Comparison of ENCODE assay signal across 9 cellular contexts in the genomic region with DNA sequence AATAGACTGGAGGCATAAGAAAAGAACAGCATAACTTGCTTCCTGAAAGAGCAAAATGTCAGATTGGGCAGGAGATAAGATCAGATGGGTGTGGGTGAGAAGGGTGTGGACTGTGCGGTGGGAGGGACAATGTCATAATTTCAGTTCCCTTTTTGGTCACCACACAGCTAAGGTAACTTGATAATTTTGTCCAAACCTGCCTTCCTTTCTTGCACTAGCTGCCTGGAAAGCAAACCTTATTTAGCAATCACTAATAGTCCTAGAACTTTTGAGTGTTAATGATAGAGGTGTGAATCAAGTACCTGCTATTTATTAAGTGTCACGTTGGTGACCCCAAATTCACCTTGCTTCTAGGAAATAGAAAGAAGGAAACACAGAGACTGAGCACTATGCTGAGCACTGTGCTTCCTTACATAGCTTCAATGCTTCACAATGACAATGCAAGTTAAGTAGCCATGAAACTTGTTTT.
DNase-seq lines count a peak whose midpoint lies in the region; ATAC-seq, FAIRE-seq and TF ChIP-seq lines count a peak whose summit lies in the region.
"Had no signal": no experiment of that assay in that cellular context is flagged by ENCODE, and none has a peak within 500 bp of the region (broad histone marks: within the 10 kb centered on the region; RNA-seq: fewer than 3 reads in every experiment).

No MANE protein-coding gene starts in this region.

- no peak overlapping the region for H3K4me2 ChIP-seq in DND-41 (ENCODE audit: insufficient read depth, low read length)

- peaks cover 7% of the 10 kb centered on the region; the same call in 1 of the 2 replicates for H3K4me1 ChIP-seq in DND-41 (ENCODE audit: insufficient read depth, low read length)
- H3K4me1 ChIP-seq: pancreas had no signal

- H3K9me3 ChIP-seq in DND-41 (ENCODE audit: insufficient read depth, low read length, severe bottlenecking) = no peaks in the 10 kb centered on the region
- H3K9me3 ChIP-seq: pancreas had no signal

- FAIRE-seq in D721Med (lab: Jason Lieb, UNC) = no peak
- FAIRE-seq: pancreas had no signal

- H3K4me1 Mint-ChIP-seq in activated T-cell treated with anti-CD3 and anti-CD28 coated beads, Interleukin-2, amount 50 U/mL, for 72 hours (ENCODE audit: low read depth) = peaks cover 68% of the 10 kb centered on the region

- peaks cover 1 to 2% of the 10 kb centered on the region in 2 donors for H3K9me3 Mint-ChIP-seq in activated T-cell treated with anti-CD3 and anti-CD28 coated beads, Interleukin-2, amount 50 U/mL, for 72 hours

- H3K36me3 ChIP-seq in DND-41 (ENCODE audit: insufficient read depth, low read length) = no peaks in the 10 kb centered on the region
- H3K36me3 ChIP-seq: pancreas had no signal

- no peak overlapping the region for H3K9ac ChIP-seq in DND-41 (ENCODE audit: low read depth, low read length)

- no peak overlapping the region for H2AFZ ChIP-seq in DND-41 (ENCODE audit: low read depth, low read length)

- peak overlapping the region; percentile 3 for H3K27ac Mint-ChIP-seq in activated T-cell treated with anti-CD3 and anti-CD28 coated beads, Interleukin-2, amount 50 U/mL, for 72 hours

- ATAC-seq in DND-41 (ENCODE audit: insufficient read depth, low read depth) = 0 out of 3 replicates have a peak, but pooled peaks have one; percentile 36
- peak; percentile 79 for ATAC-seq in GM21381 (IDR thresholded peaks at IDR 0.05; ENCODE audit: unreplicated experiment)
- ATAC-seq in activated T-cell treated with anti-CD3 and anti-CD28 coated beads, Interleukin-2, amount 50 U/mL, for 72 hours (replicated peaks in 1 of 2) = peak; percentile 86 to 87

- TF ChIP-seq CTCF in DND-41 (IDR thresholded peaks at IDR 0.05; ENCODE audit: borderline replicate concordance, extremely low read depth, low read length, poor library complexity, severe bottlenecking) (no peak), HL-60 (IDR thresholded peaks at IDR 0.05; ENCODE audit: insufficient read depth, low read length) (no peak), D721Med (IDR thresholded peaks at IDR 0.05; ENCODE audit: insufficient read depth, missing control alignments) (no peak)

- no peaks in the 10 kb centered on the region for H3K79me2 ChIP-seq in DND-41 (ENCODE audit: insufficient read depth, low read length)

- no peaks in the 10 kb centered on the region for H4K20me1 ChIP-seq in DND-41 (ENCODE audit: insufficient read depth, low read length)

- H3K27ac ChIP-seq in DND-41 (ENCODE audit: low read length) (no peak overlapping the region), HL-60 (replicated peaks) (peak overlapping the region; percentile 41; the same call in 1 of the 2 replicates)
- H3K27ac ChIP-seq: pancreas had no signal

- H3K36me3 Mint-ChIP-seq in activated T-cell treated with anti-CD3 and anti-CD28 coated beads, Interleukin-2, amount 50 U/mL, for 72 hours (ENCODE audit: insufficient read depth in 2 of 2) = no peaks in the 10 kb centered on the region

- peaks cover 3% of the 10 kb centered on the region for H3K27me3 ChIP-seq in DND-41 (ENCODE audit: insufficient read depth, low read length, poor library complexity)
- H3K27me3 ChIP-seq in HL-60 (ENCODE audit: insufficient read depth, poor library complexity, severe bottlenecking) = no peaks in the 10 kb centered on the region
- H3K27me3 ChIP-seq: pancreas had no signal

- peak overlapping the region; percentile 59 to 68 for H3K4me3 Mint-ChIP-seq in activated T-cell treated with anti-CD3 and anti-CD28 coated beads, Interleukin-2, amount 50 U/mL, for 72 hours

- H3K4me3 ChIP-seq in DND-41 (ENCODE audit: low read depth in 1 of 2, low read length in 2 of 2) (no peak overlapping the region), HL-60 (replicated peaks; ENCODE audit: insufficient read depth, low read length) (no peak overlapping the region)
- H3K4me3 ChIP-seq: pancreas had no signal

- DNase-seq in DND-41 = no peak
- DNase-seq in HL-60 (ENCODE audit: low read depth in 1 of 2, low spot score in 1 of 2) = peak; percentile 83 to 89
- DNase-seq in activated T-cell treated with anti-CD3 and anti-CD28 coated beads, Interleukin-2, amount 50 U/mL, for 72 hours = peak; percentile 67 to 68
- DNase-seq in stimulated activated CD8-positive, alpha-beta memory T cell treated with anti-CD3 and anti-CD28 coated beads, Interleukin-15, amount 100 ng/mL, for 48 hours (ENCODE audit: low read depth in 2 of 2) = peak; percentile 36 to 43
- no peak for DNase-seq in amniotic stem cell (lab: John Stamatoyannopoulos, UW)
- DNase-seq in D721Med (ENCODE audit: insufficient read length, low spot score) = no peak
- no peak for DNase-seq in kidney glomerular epithelial cell (lab: John Stamatoyannopoulos, UW)
- DNase-seq: pancreas had no signal

- no peaks in the 10 kb centered on the region for H3K27me3 Mint-ChIP-seq in activated T-cell treated with anti-CD3 and anti-CD28 coated beads, Interleukin-2, amount 50 U/mL, for 72 hours (ENCODE audit: low read depth)

Comparison
In these comparisons a context has a peak if more than half of its experiments do, and no peak if none do; other contexts are left out.
1. ATAC-seq: peak in every context shown above with its lines; median percentile 86 in activated T-cell treated with anti-CD3 and anti-CD28 coated beads, Interleukin-2, amount 50 U/mL, for 72 hours; 79 in GM21381; 36 in DND-41.
2. DNase-seq: peak in HL-60 (2 of 2), activated T-cell treated with anti-CD3 and anti-CD28 coated beads, Interleukin-2, amount 50 U/mL, for 72 hours (2 of 2) and stimulated activated CD8-positive, alpha-beta memory T cell treated with anti-CD3 and anti-CD28 coated beads, Interleukin-15, amount 100 ng/mL, for 48 hours (2 of 2); none in DND-41 (single experiment), amniotic stem cell (single experiment), D721Med (single experiment) and kidney glomerular epithelial cell (single experiment).